In genomic region chr5:89534331-89534730, GRCh38 we compare ENCODE assay signal across 33 cellular contexts.
DNase-seq lines count a peak whose midpoint lies in the region; ATAC-seq, FAIRE-seq and TF ChIP-seq lines count a peak whose summit lies in the region.
"Had no signal": no experiment of that assay in that cellular context is flagged by ENCODE, and none has a peak within 500 bp of the region (broad histone marks: within the 10 kb centered on the region; RNA-seq: fewer than 3 reads in every experiment).

No MANE protein-coding gene starts in this region.

- TF ChIP-seq CTCF in AG10803 (conservative IDR thresholded peaks at IDR 0.05; ENCODE audit: low read length): no peak
- no peak for TF ChIP-seq CTCF in gastroesophageal sphincter (IDR thresholded peaks at IDR 0.05)

- no peak overlapping the region for H3K27ac ChIP-seq in small intestine (ENCODE audit: low read depth in 1 of 2, low read length in 1 of 2)
- no peak overlapping the region for H3K27ac ChIP-seq in gastroesophageal sphincter
- H3K27ac ChIP-seq: BLaER1, body of pancreas, left ventricle myocardium inferior, skin epidermis, stomach, transverse colon had no signal

- no peaks in the 10 kb centered on the region for H3K9me3 ChIP-seq in small intestine (ENCODE audit: control insufficient read depth, low read depth)
- H3K9me3 ChIP-seq in gastroesophageal sphincter: no peaks in the 10 kb centered on the region
- H3K9me3 ChIP-seq: BLaER1, body of pancreas, HAP-1, left ventricle myocardium inferior, stomach, transverse colon had no signal

- peak; percentile 68 for DNase-seq in AG10803 (ENCODE audit: low read depth)
- peak; percentile 36 for DNase-seq in NCI-H226
- DNase-seq in fibroblast of peridontal ligament (ENCODE audit: extremely low read depth): peak; percentile 58
- peak; percentile 7 for DNase-seq in myocyte (ENCODE audit: low read depth)
- no peak for DNase-seq in small intestine
- DNase-seq in left cardiac atrium: no peak
- no peak for DNase-seq in SKM-1 (lab: John Stamatoyannopoulos, UW; ENCODE audit: unreplicated experiment)
- DNase-seq: activated CD4-positive, alpha-beta T cell treated with anti-CD3 and anti-CD28 coated beads, Interleukin-2, amount 10 ng/mL, durations not matched to agents 24 days and 14 days; activated gamma-delta T cell treated with Interleukin-2 at 50 U/mL for 16 hours; activated T-cell treated with anti-CD3 and anti-CD28 coated beads, Interleukin-2, amount 50 U/mL, for 24 hours; body of pancreas; hippocampal formation; immature natural killer cell; KG1; left ventricle myocardium inferior; naive thymus-derived CD8-positive, alpha-beta T cell; NCI-H1436 treated with DMSO at 0.1 percent for 48 hours; NCI-H2107; NCI-H510A treated with DMSO at 0.1 percent for 48 hours; occipital lobe; PC-3; SHP77; stomach; T-helper 9 cell; transverse colon had no signal

- ATAC-seq in gastroesophageal sphincter (no peak), left cardiac atrium (no peak)
- ATAC-seq: body of pancreas; naive thymus-derived CD8-positive, alpha-beta T cell; PC-3 had no signal

- no peak for FAIRE-seq in small intestine (lab: Jason Lieb, UNC)
- FAIRE-seq: A204.1, frontal cortex, G401.6, GM19239 had no signal

- no peak for TF ChIP-seq EP300 in gastroesophageal sphincter (IDR thresholded peaks at IDR 0.05)

- H3K4me3 ChIP-seq in AG10803 (ENCODE audit: low read length): no peak overlapping the region
- no peak overlapping the region for H3K4me3 ChIP-seq in small intestine (ENCODE audit: low read depth in 1 of 2, low read length in 2 of 2)
- no peak overlapping the region for H3K4me3 ChIP-seq in gastroesophageal sphincter
- H3K4me3 ChIP-seq: BLaER1, body of pancreas, HAP-1, left ventricle myocardium inferior, skin epidermis, stomach, transverse colon had no signal

- H3K27me3 ChIP-seq in small intestine (ENCODE audit: control insufficient read depth in 2 of 2, insufficient read depth in 2 of 2, low read length in 2 of 2): no peaks in the 10 kb centered on the region
- no peaks in the 10 kb centered on the region for H3K27me3 ChIP-seq in gastroesophageal sphincter
- H3K27me3 ChIP-seq: BLaER1, body of pancreas, stomach, transverse colon had no signal

- no peaks in the 10 kb centered on the region for H3K36me3 ChIP-seq in small intestine (ENCODE audit: control insufficient read depth in 2 of 2, insufficient read depth in 2 of 2, low read length in 2 of 2)
- no peaks in the 10 kb centered on the region for H3K36me3 ChIP-seq in gastroesophageal sphincter
- H3K36me3 ChIP-seq: BLaER1, HAP-1, left ventricle myocardium inferior, stomach, transverse colon had no signal

- H3K4me1 ChIP-seq in small intestine (ENCODE audit: control insufficient read depth in 2 of 2, insufficient read depth in 1 of 2, low read depth in 1 of 2, low read length in 1 of 2) (no peaks in the 10 kb centered on the region), gastroesophageal sphincter (no peaks in the 10 kb centered on the region)
- H3K4me1 ChIP-seq: BLaER1, body of pancreas, HAP-1, left ventricle myocardium inferior, stomach, transverse colon had no signal

- TF ChIP-seq POLR2A in gastroesophageal sphincter (IDR thresholded peaks at IDR 0.05): no peak

- intact Hi-C loops in left cardiac atrium (cut with DNase I): no loop called here

Comparison
In these comparisons a context has a peak if more than half of its experiments do, and no peak if none do; other contexts are left out.
1. DNase-seq: peak in AG10803 (single experiment), NCI-H226 (single experiment), fibroblast of peridontal ligament (single experiment) and myocyte (single experiment); none in small intestine (single experiment), left cardiac atrium (single experiment) and SKM-1 (single experiment).